Comparison of ENCODE assay signal across 8 cellular contexts in genomic region chr5:94849821-94850736, GRCh38.
A peak's percentile ranks its signal among the peaks of the same experiment; 100 is the strongest.
DNase-seq lines count a peak whose midpoint lies in the region; ATAC-seq and TF ChIP-seq lines count a peak whose summit lies in the region.

No MANE protein-coding gene starts in this region.

- peak; percentile 75 for TF ChIP-seq CTCF in A673 (conservative IDR thresholded peaks at IDR 0.05; ENCODE audit: low read depth, low read length)
- peak; percentile 79 for TF ChIP-seq CTCF in choroid plexus epithelial cell (conservative IDR thresholded peaks at IDR 0.05; ENCODE audit: low read depth, low read length)
- TF ChIP-seq CTCF in gastrocnemius medialis (IDR thresholded peaks at IDR 0.05 in 4 of 5, conservative IDR thresholded peaks at IDR 0.05 in 1 of 5), result peak in 2 of 5 experiments; percentile 11 to 13

- H3K9me3 ChIP-seq in A673 (ENCODE audit: low read depth, low read length, poor library complexity, severe bottlenecking), result no peaks in the 10 kb centered on the region
- no peaks in the 10 kb centered on the region for H3K9me3 ChIP-seq in gastrocnemius medialis

- H3K4me1 Mint-ChIP-seq in memory B cell, result peaks cover 2% of the 10 kb centered on the region

- H3K4me3 ChIP-seq in A673 (ENCODE audit: low read depth, low read length, poor library complexity, severe bottlenecking) (no peak overlapping the region), choroid plexus epithelial cell (ENCODE audit: low read depth, low read length) (no peak overlapping the region), gastrocnemius medialis (no peak overlapping the region)

- no TSS peak for BruUV-seq in A673 (replicated peaks; lab: Mats Ljungman, UMichigan)

- H3K27me3 ChIP-seq in A673 (replicated peaks; ENCODE audit: insufficient read depth, low read depth, low read length, poor library complexity) (no peaks in the 10 kb centered on the region), gastrocnemius medialis (no peaks in the 10 kb centered on the region)

- H3K36me3 Mint-ChIP-seq in memory B cell, result no peaks in the 10 kb centered on the region

- H3K36me3 ChIP-seq in A673 (ENCODE audit: insufficient read depth, low read length, poor library complexity, severe bottlenecking), result no peaks in the 10 kb centered on the region
- H3K36me3 ChIP-seq in gastrocnemius medialis, result no peaks in the 10 kb centered on the region

- no peak for TF ChIP-seq POLR2A in gastrocnemius medialis (IDR thresholded peaks at IDR 0.05)

- H3K27ac Mint-ChIP-seq in memory B cell, result no peak overlapping the region

- CTCF ChIA-PET in A673 (lab: Charles Lee), result interaction anchor here (0.7 kb wide), 1 partner anchor 538 kb away, joined by 3 read pairs; no protein-coding TSS in a partner anchor

- H3K27me3 Mint-ChIP-seq in memory B cell, result no peaks in the 10 kb centered on the region

- H3K9me3 Mint-ChIP-seq in memory B cell, result no peaks in the 10 kb centered on the region

- no peak overlapping the region for H3K4me3 Mint-ChIP-seq in memory B cell

- POLR2A ChIA-PET in A673 (lab: Charles Lee; ENCODE audit: low non-redundant PET), result no interaction called here

- intact Hi-C loops in A673 (cut with micrococcal nuclease; ENCODE audit: unreplicated experiment) (loop anchor here (2.0 kb wide), 1 partner anchor 325 kb away; no protein-coding TSS in a partner anchor), gastrocnemius medialis (cut with DNase I; ENCODE audit: low total_unique reads) (no loop called here)

- no peaks in the 10 kb centered on the region for H3K4me1 ChIP-seq in A673 (ENCODE audit: insufficient read depth, low read length, poor library complexity, severe bottlenecking)
- H3K4me1 ChIP-seq in gastrocnemius medialis, result no peaks in the 10 kb centered on the region

- ATAC-seq in GM21737 (IDR thresholded peaks at IDR 0.05; ENCODE audit: unreplicated experiment), result peak; percentile 88
- peak; percentile 81 for ATAC-seq in memory B cell (ENCODE audit: low read depth)
- no peak for ATAC-seq in gastrocnemius medialis

- H3K27ac ChIP-seq in A673 (ENCODE audit: low read depth, low read length, poor library complexity, severe bottlenecking) (no peak overlapping the region), gastrocnemius medialis (no peak overlapping the region)

- in situ Hi-C loops in gastrocnemius medialis (cut with MboI; ENCODE audit: low sequenced_read_pairs in 4 of 4), result no loop called here

- DNase-seq in A673 (ENCODE audit: low spot score) (peak; percentile 66), ELF-1 (ENCODE audit: low read depth, low spot score) (peak; percentile 23), HuH-7 (ENCODE audit: low spot score) (peak; percentile 10), RPMI8226 (peak; percentile 22), choroid plexus epithelial cell (ENCODE audit: low read depth) (peak; percentile 88), memory B cell (ENCODE audit: low spot score in 2 of 2) (peak in 1 of 2 donors; percentile 14), gastrocnemius medialis (no peak)

Comparison
In these comparisons a context has a peak if more than half of its experiments do, and no peak if none do; other contexts are left out.
1. DNase-seq: peak in A673 (single experiment), ELF-1 (single experiment), HuH-7 (single experiment), RPMI8226 (single experiment) and choroid plexus epithelial cell (single experiment); none in gastrocnemius medialis (0 of 2).
2. ATAC-seq: peak in GM21737 (single experiment) and memory B cell (single experiment); none in gastrocnemius medialis (0 of 2).